Comparison of ENCODE assay signal across 27 cellular contexts in the genomic region with DNA sequence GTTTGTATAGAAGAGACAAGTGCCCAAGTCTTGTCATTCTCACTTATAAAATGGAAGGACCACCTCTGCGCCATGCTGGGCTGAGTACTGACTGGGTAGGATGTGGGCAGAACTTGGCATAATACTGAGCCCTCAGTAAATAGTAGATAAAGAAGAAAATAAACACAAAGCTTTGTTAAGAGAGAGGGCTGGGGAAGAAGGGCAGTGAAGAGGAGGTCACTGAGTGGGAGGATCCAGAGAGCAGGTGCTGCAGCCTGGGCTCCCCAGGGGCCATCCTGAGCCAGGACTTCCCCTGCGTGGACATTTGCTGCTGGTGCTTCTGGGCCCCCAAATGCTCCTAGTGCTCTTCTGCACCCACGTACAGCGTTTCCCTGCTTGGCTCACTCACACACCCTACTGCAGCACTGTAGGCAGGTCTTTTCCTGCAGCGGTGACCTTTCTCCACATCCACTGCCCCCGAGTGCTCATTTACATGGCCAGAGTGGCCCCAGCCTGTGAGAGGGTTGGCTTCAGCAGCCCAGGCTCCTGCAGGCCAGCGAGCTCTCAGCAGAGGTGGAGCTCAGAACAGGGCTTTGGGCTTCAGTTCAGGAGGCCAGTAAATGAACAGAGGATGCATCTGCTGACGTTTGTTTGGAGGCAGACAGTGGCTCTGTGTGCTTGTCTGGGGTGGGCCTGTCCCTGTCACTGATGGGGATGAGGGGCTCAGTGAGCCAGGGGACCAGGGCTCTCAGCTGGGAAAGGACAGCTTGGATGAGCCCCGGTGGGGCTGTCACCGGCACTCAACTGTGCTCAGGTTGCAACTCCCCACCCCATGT.
DNase-seq lines count a peak whose midpoint lies in the region; ATAC-seq, FAIRE-seq and TF ChIP-seq lines count a peak whose summit lies in the region.
"Had no signal": no experiment of that assay in that cellular context is flagged by ENCODE, and none has a peak within 500 bp of the region (broad histone marks: within the 10 kb centered on the region; RNA-seq: fewer than 3 reads in every experiment).

No MANE protein-coding gene starts in this region.

- FAIRE-seq in GM12878 (lab: Jason Lieb, UNC) = no peak
- FAIRE-seq: D721Med, G401.6, H54 had no signal

- intact Hi-C loops in GM12878 (cut with micrococcal nuclease; ENCODE audit: unreplicated experiment) = no loop called here
- intact Hi-C loops in left cardiac atrium (cut with DNase I) = no loop called here

- no peak overlapping the region for H2AFZ ChIP-seq in GM12878 (ENCODE audit: control insufficient read depth, low read depth, low read length)

- no TSS peak for BruUV-seq in GM12878 (replicated peaks; lab: Mats Ljungman, UMichigan)

- RAD21 ChIA-PET in GM12878 (lab: Charles Lee; ENCODE audit: unreplicated experiment) = no interaction called here

- in situ Hi-C loops in GM12878 (cut with MboI) = no loop called here

- POLR2A ChIA-PET in GM12878 (lab: Charles Lee) = no interaction called here

- peaks cover 6% of the 10 kb centered on the region for H3K36me3 Mint-ChIP-seq in stimulated activated memory B cell treated with anti-CD40 and anti-IgM and Interleukin-4, amounts not matched to agents 10 μg/mL and 1 μg/mL and 100 μg/mL, for 72 hours
- H3K36me3 Mint-ChIP-seq: naive thymus-derived CD8-positive, alpha-beta T cell had no signal

- 0 out of 2 replicates have a peak, but pooled peaks have one; percentile 10 for TF ChIP-seq RAD21 in GM12878 (IDR thresholded peaks at IDR 0.05; ENCODE audit: insufficient read depth, low read depth, low read length)

- H3K4me2 ChIP-seq in GM12878 (ENCODE audit: control insufficient read depth, insufficient read depth) = no peak overlapping the region

- H3K9me3 ChIP-seq in GM12878 (replicated peaks; ENCODE audit: control insufficient read depth, insufficient read depth, low read length) = no peaks in the 10 kb centered on the region
- H3K9me3 ChIP-seq: colonic mucosa, esophagus squamous epithelium, transverse colon had no signal

- DNase-seq in DMS53 (lab: John Stamatoyannopoulos, UW) (peak; percentile 66), DMS53 treated with DMSO at 0.1 percent for 48 hours (lab: John Stamatoyannopoulos, UW; ENCODE audit: unreplicated experiment) (no peak), NCI-H146 treated with DMSO at 0.1 percent for 48 hours (lab: John Stamatoyannopoulos, UW; ENCODE audit: unreplicated experiment) (peak; percentile 15), GM12878 (ENCODE audit: low read depth, low spot score) (no peak), left cardiac atrium (no peak), GM19240 (ENCODE audit: insufficient read length, low spot score) (no peak)
- no peak for DNase-seq in activated CD4-positive, CD25-positive, alpha-beta regulatory T cell (lab: John Stamatoyannopoulos, UW)
- DNase-seq: 8988T; activated CD4-positive, alpha-beta T cell treated with anti-CD3 and anti-CD28 coated beads, Interleukin-2, amount 10 ng/mL, durations not matched to agents 7 days and 5 days; activated CD8-positive, alpha-beta memory T cell treated with anti-CD3 and anti-CD28 coated beads, Interleukin-2, amount 50 U/mL, for 48 hours; activated effector memory CD4-positive, alpha-beta T cell treated with anti-CD3 and anti-CD28 coated beads, Interleukin-2, amount 50 U/mL, for 16 hours; colonic mucosa; esophagus squamous epithelium; MM.1S; NCI-H1930; NCI-H526 treated with DMSO at 0.1 percent for 48 hours; SIG-M5; stimulated activated CD4-positive, alpha-beta T cell treated with anti-CD3 and anti-CD28 coated beads, Interleukin-2, amount 100 ng/mL, for 24 hours; stimulated activated naive CD4-positive, alpha-beta T cell treated with Interleukin-2 at 50 U/mL for 16 hours; transverse colon had no signal

- H3K27me3 ChIP-seq in GM12878 (replicated peaks in 1 of 2; ENCODE audit: control insufficient read depth in 2 of 2, insufficient read depth in 2 of 2, low read length in 1 of 2) = no peaks in the 10 kb centered on the region
- H3K27me3 ChIP-seq: colonic mucosa, transverse colon had no signal

- H4K20me1 ChIP-seq in GM12878 (ENCODE audit: control insufficient read depth, insufficient read depth) = no peaks in the 10 kb centered on the region

- CTCF ChIA-PET in GM12878 (lab: Yijun Ruan, JAX) = no interaction called here

- peaks cover 58% of the 10 kb centered on the region for H3K4me1 Mint-ChIP-seq in stimulated activated memory B cell treated with anti-CD40 and anti-IgM and Interleukin-4, amounts not matched to agents 10 μg/mL and 1 μg/mL and 100 μg/mL, for 72 hours
- H3K4me1 Mint-ChIP-seq: activated CD4-positive, alpha-beta T cell treated with anti-CD3 and anti-CD28 coated beads, Interleukin-2, amount 10 ng/mL, durations not matched to agents 7 days and 5 days had no signal

- 19% methylated on average over 10 of the region's 10 CpGs for WGBS in GM12878 (ENCODE audit: insufficient coverage, insufficient replicate concordance, low lambda C conversion rate, missing lambda C conversion rate)

- no peaks in the 10 kb centered on the region for H3K4me1 ChIP-seq in GM12878 (ENCODE audit: control insufficient read depth, insufficient read depth, low read length)
- H3K4me1 ChIP-seq: colonic mucosa, esophagus squamous epithelium, transverse colon had no signal

- ATAC-seq in GM12878 = peak; percentile 42; the same call in 2 of the 3 replicates
- no peak for ATAC-seq in stimulated activated memory B cell treated with anti-CD40 and anti-IgM and Interleukin-4, amounts not matched to agents 10 μg/mL and 1 μg/mL and 100 μg/mL, for 72 hours
- ATAC-seq in left cardiac atrium = no peak
- ATAC-seq: naive thymus-derived CD8-positive, alpha-beta T cell had no signal

- no peak for TF ChIP-seq EP300 in GM12878 (IDR thresholded peaks at IDR 0.05; ENCODE audit: borderline replicate concordance in 1 of 2, control insufficient read depth in 1 of 2, low read depth in 2 of 2, low read length in 2 of 2)

- no peak overlapping the region for H3K27ac ChIP-seq in GM12878 (ENCODE audit: control insufficient read depth, insufficient read depth)
- H3K27ac ChIP-seq: colonic mucosa, esophagus squamous epithelium, transverse colon had no signal

- no peaks in the 10 kb centered on the region for H3K36me3 ChIP-seq in GM12878 (ENCODE audit: control insufficient read depth in 2 of 2, insufficient read depth in 2 of 2, low read length in 1 of 2)
- H3K36me3 ChIP-seq: colonic mucosa, esophagus squamous epithelium, transverse colon had no signal

- H3K9ac ChIP-seq in GM12878 (ENCODE audit: control insufficient read depth, insufficient read depth, low read length) = no peak overlapping the region

- H3K9me3 Mint-ChIP-seq in stimulated activated memory B cell treated with anti-CD40 and anti-IgM and Interleukin-4, amounts not matched to agents 10 μg/mL and 1 μg/mL and 100 μg/mL, for 72 hours = peaks cover 7% of the 10 kb centered on the region
- H3K9me3 Mint-ChIP-seq: naive thymus-derived CD8-positive, alpha-beta T cell had no signal

- no peak overlapping the region for H3K4me3 ChIP-seq in GM12878
- H3K4me3 ChIP-seq: colonic mucosa, esophagus squamous epithelium, transverse colon had no signal

- H3K79me2 ChIP-seq in GM12878 (ENCODE audit: control insufficient read depth, insufficient read depth, low read length) = no peaks in the 10 kb centered on the region

- TF ChIP-seq POLR2A in GM12878 (IDR thresholded peaks at IDR 0.05; ENCODE audit: low read depth, low read length) = no peak

- SMC1A ChIA-PET in GM12878 (lab: Charles Lee; ENCODE audit: uncharacterized antibody, unreplicated experiment) = no interaction called here

- H3K4me3 Mint-ChIP-seq in stimulated activated memory B cell treated with anti-CD40 and anti-IgM and Interleukin-4, amounts not matched to agents 10 μg/mL and 1 μg/mL and 100 μg/mL, for 72 hours = no peak overlapping the region
- H3K4me3 Mint-ChIP-seq: activated CD4-positive, alpha-beta T cell treated with anti-CD3 and anti-CD28 coated beads, Interleukin-2, amount 10 ng/mL, durations not matched to agents 7 days and 5 days; B cell; memory B cell; naive thymus-derived CD8-positive, alpha-beta T cell had no signal

- H3K27me3 Mint-ChIP-seq in stimulated activated memory B cell treated with anti-CD40 and anti-IgM and Interleukin-4, amounts not matched to agents 10 μg/mL and 1 μg/mL and 100 μg/mL, for 72 hours = peaks cover 47% of the 10 kb centered on the region

- TF ChIP-seq CTCF in GM12878 (IDR thresholded peaks at IDR 0.05 in 2 of 3, conservative IDR thresholded peaks at IDR 0.05 in 1 of 3; ENCODE audit: control insufficient read depth in 2 of 3, extremely low read depth in 1 of 3, insufficient read depth in 1 of 3, low read depth in 3 of 3, low read length in 3 of 3) = no peak

- H3K27ac Mint-ChIP-seq in stimulated activated memory B cell treated with anti-CD40 and anti-IgM and Interleukin-4, amounts not matched to agents 10 μg/mL and 1 μg/mL and 100 μg/mL, for 72 hours = peak overlapping the region; percentile 22
- H3K27ac Mint-ChIP-seq: activated CD4-positive, alpha-beta T cell treated with anti-CD3 and anti-CD28 coated beads, Interleukin-2, amount 10 ng/mL, durations not matched to agents 7 days and 5 days; memory B cell; naive thymus-derived CD8-positive, alpha-beta T cell had no signal

TF ChIP-seq in GM12878, 131 proteins besides CTCF, POLR2A, EP300 and RAD21:
- 0 out of 2 replicates have a peak, but pooled peaks have one; percentile 13 for TF ChIP-seq NR2F1 (conservative IDR thresholded peaks at IDR 0.05)
- TF ChIP-seq IKZF2 (IDR thresholded peaks at IDR 0.05) = no peak

Comparison
In these comparisons a context has a peak if more than half of its experiments do, and no peak if none do; other contexts are left out.
1. DNase-seq: peak in DMS53 (single experiment) and NCI-H146 treated with DMSO at 0.1 percent for 48 hours (single experiment); none in DMS53 treated with DMSO at 0.1 percent for 48 hours (single experiment), GM12878 (single experiment), left cardiac atrium (single experiment), GM19240 (single experiment) and activated CD4-positive, CD25-positive, alpha-beta regulatory T cell (0 of 4).